In the genomic region with DNA sequence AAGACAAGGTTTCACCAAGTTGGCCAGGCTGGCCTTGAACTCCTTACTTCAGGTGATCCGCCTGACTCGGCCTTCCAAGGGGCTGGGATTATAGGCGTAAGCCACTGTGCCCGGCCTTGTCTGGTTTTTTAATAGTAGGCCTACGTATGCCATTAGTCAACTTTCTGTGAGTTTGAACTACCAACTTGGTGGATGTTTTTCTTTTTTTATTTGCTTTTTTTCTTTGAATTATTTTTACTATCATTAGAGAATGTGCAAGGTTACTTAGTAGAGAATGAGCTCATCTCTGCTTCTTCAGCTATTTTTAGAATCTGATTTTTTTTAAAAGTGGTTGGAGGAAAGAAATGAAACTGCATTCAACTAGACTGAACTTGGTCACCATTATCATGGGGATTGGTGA, we compare ENCODE assay signal across 1 cellular context.
TF ChIP-seq lines count a peak whose summit lies in the region.

No MANE protein-coding gene starts in this region.

TF ChIP-seq in endothelial cell of umbilical vein, 7 proteins besides CTCF, POLR2A, EP300 and RAD21:
- TF ChIP-seq GATA2 (IDR thresholded peaks at IDR 0.05; ENCODE audit: insufficient read depth, insufficient read length, low read depth, low read length) (no peak), FOS (IDR thresholded peaks at IDR 0.05; ENCODE audit: borderline replicate concordance, insufficient read depth, low read length) (no peak), JUN (IDR thresholded peaks at IDR 0.05; ENCODE audit: borderline replicate concordance, insufficient read depth, insufficient read length, low read depth) (no peak), POLR2AphosphoS5 (IDR thresholded peaks at IDR 0.05; ENCODE audit: insufficient read depth, low read depth, low read length) (no peak)
